31 cellular contexts compared by ENCODE assay signal in the genomic region with DNA sequence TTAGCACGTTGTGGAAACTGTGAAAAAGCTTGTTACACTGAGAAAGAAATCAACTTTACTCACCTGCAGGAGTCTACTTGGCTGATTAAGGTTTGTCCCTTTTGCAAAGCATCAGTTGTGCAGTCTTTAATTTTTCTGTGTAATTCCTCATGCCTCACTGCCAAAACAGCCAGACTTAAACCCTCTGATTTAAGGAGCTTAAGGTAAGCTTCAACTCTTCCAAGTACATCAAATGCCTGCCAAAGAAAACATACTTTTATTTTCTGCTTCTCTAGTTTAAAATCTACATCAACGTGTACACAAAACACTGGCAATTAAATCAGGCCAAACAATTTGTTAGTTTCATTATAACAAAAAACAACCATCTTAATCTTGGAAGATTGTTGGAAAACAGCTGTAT.
"Had no signal": no experiment of that assay in that cellular context is flagged by ENCODE, and none has a peak within 500 bp of the region (broad histone marks: within the 10 kb centered on the region; RNA-seq: fewer than 3 reads in every experiment).

No MANE protein-coding gene starts in this region.

- H3K36me3 ChIP-seq: esophagus squamous epithelium, left lung, right atrium auricular region, stomach, thyroid gland, vagina had no signal

- H3K27me3 ChIP-seq: esophagus squamous epithelium, heart right ventricle, left lung, right atrium auricular region, stomach, thyroid gland, vagina had no signal

- ATAC-seq: heart right ventricle; left cardiac atrium; left lung; mucosa of descending colon; natural killer cell treated with Interleukin-12 subunit alpha and Interleukin-12 subunit beta and Interleukin-15 and Interleukin-18, amount 100 ng/mL, for 72 hours; sciatic nerve; stimulated activated effector memory CD8-positive, alpha-beta T cell treated with anti-CD3 and anti-CD28 coated beads, Interleukin-12 subunit alpha, Interleukin-12 subunit beta, amount 100 ng/mL, for 72 hours had no signal

- FAIRE-seq: islet of Langerhans had no signal

- H3K27me3 Mint-ChIP-seq: naive B cell; natural killer cell treated with Interleukin-12 subunit alpha and Interleukin-12 subunit beta and Interleukin-15 and Interleukin-18, amount 100 ng/mL, for 72 hours; progenitor cell of endocrine pancreas had no signal

- H3K9me3 Mint-ChIP-seq: dendritic cell treated with granulocyte-macrophage colony-stimulating factor and Interleukin-4, amounts not matched to agents 40 ng/mL and 50 ng/mL, for 4 days; mesothelial cell of epicardium; natural killer cell treated with Interleukin-12 subunit alpha and Interleukin-12 subunit beta and Interleukin-15 and Interleukin-18, amount 100 ng/mL, for 72 hours; neural crest cell; stimulated activated effector memory CD8-positive, alpha-beta T cell treated with anti-CD3 and anti-CD28 coated beads, Interleukin-12 subunit alpha, Interleukin-12 subunit beta, amount 100 ng/mL, for 72 hours had no signal

- H3K4me1 ChIP-seq: esophagus squamous epithelium, left lung, parathyroid adenoma, thyroid gland, vagina had no signal

- DNase-seq: effector CD8-positive, alpha-beta T cell; erythroblast; esophagus squamous epithelium; foreskin melanocyte; glutamatergic neuron; heart right ventricle; hippocampal formation; left cardiac atrium; left lung; mesenchymal stem cell; mucosa of descending colon; naive B cell; stimulated activated CD4-positive, alpha-beta T cell treated with anti-CD3 and anti-CD28 coated beads, Interleukin-12 subunit alpha, Interleukin-12 subunit beta, amount 100 ng/mL, for 4 hours; stimulated activated CD4-positive, alpha-beta T cell treated with anti-CD3 and anti-CD28 coated beads, Interleukin-1b, Interleukin-23, amount 100 ng/mL, for 48 hours; stimulated activated CD4-positive, alpha-beta T cell treated with anti-CD3 and anti-CD28 coated beads, Interleukin-4, amount 100 ng/mL, for 24 hours; stimulated activated naive CD4-positive, alpha-beta T cell treated with Interleukin-2 at 50 U/mL for 16 hours; stomach; thyroid gland; trophoblast cell had no signal

- H3K27ac Mint-ChIP-seq: dendritic cell treated with granulocyte-macrophage colony-stimulating factor and Interleukin-4, amounts not matched to agents 40 ng/mL and 50 ng/mL, for 4 days; mesothelial cell of epicardium; natural killer cell treated with Interleukin-12 subunit alpha and Interleukin-12 subunit beta and Interleukin-15 and Interleukin-18, amount 100 ng/mL, for 72 hours; progenitor cell of endocrine pancreas; stimulated activated effector memory CD8-positive, alpha-beta T cell treated with anti-CD3 and anti-CD28 coated beads, Interleukin-12 subunit alpha, Interleukin-12 subunit beta, amount 100 ng/mL, for 72 hours had no signal

- H3K4me3 ChIP-seq: esophagus squamous epithelium, heart right ventricle, left lung, mucosa of descending colon, right atrium auricular region, smooth muscle cell, stomach, thyroid gland, vagina had no signal

- H3K9me3 ChIP-seq: esophagus squamous epithelium, heart right ventricle, left lung, mucosa of descending colon, right atrium auricular region, stomach, thyroid gland, vagina had no signal

- H3K4me1 Mint-ChIP-seq: mesothelial cell of epicardium; naive B cell; neural crest cell; stimulated activated effector memory CD8-positive, alpha-beta T cell treated with anti-CD3 and anti-CD28 coated beads, Interleukin-12 subunit alpha, Interleukin-12 subunit beta, amount 100 ng/mL, for 72 hours had no signal

- H3K36me3 Mint-ChIP-seq: mesothelial cell of epicardium; natural killer cell treated with Interleukin-12 subunit alpha and Interleukin-12 subunit beta and Interleukin-15 and Interleukin-18, amount 100 ng/mL, for 72 hours; stimulated activated effector memory CD8-positive, alpha-beta T cell treated with anti-CD3 and anti-CD28 coated beads, Interleukin-12 subunit alpha, Interleukin-12 subunit beta, amount 100 ng/mL, for 72 hours had no signal

- H3K4me3 Mint-ChIP-seq: dendritic cell treated with granulocyte-macrophage colony-stimulating factor and Interleukin-4, amounts not matched to agents 40 ng/mL and 50 ng/mL, for 4 days; mesothelial cell of epicardium; naive B cell; natural killer cell treated with Interleukin-12 subunit alpha and Interleukin-12 subunit beta and Interleukin-15 and Interleukin-18, amount 100 ng/mL, for 72 hours; neural crest cell; stimulated activated effector memory CD8-positive, alpha-beta T cell treated with anti-CD3 and anti-CD28 coated beads, Interleukin-12 subunit alpha, Interleukin-12 subunit beta, amount 100 ng/mL, for 72 hours had no signal
